1 cellular context compared by ENCODE assay signal in the genomic region with DNA sequence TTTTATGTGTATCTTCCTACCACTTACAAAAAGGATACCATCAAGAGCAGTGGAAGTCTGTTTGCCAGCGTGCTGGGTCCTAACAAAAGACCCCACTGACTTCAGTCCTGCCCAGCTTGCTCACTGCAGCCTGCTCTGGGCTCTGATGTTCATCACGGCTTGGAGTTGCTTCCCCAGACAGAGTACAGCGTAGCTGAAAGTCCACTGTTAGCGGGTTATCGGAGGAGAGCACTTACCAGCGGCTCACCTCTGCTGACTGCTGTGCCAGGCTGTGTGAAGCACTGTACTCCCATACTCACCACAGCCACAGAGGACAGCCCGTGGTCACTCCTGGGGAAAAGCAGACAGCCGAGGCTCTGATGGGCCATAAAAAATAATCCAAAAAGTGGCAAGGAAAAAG.
TF ChIP-seq lines count a peak whose summit lies in the region.

No MANE protein-coding gene starts in this region.

TF ChIP-seq in H1, 55 proteins besides CTCF, POLR2A, EP300 and RAD21:
- TF ChIP-seq ASH2L (IDR thresholded peaks at IDR 0.05; ENCODE audit: low read length) (no peak), SRF (IDR thresholded peaks at IDR 0.05; ENCODE audit: low read depth, low read length) (no peak), CBX8 (IDR thresholded peaks at IDR 0.05; ENCODE audit: borderline replicate concordance, low read depth, low read length) (no peak), JUND (IDR thresholded peaks at IDR 0.05; ENCODE audit: low read length) (no peak), TBP (IDR thresholded peaks at IDR 0.05; ENCODE audit: low read depth, low read length) (no peak), CBX5 (IDR thresholded peaks at IDR 0.05; ENCODE audit: low read depth, low read length) (no peak), SP4 (IDR thresholded peaks at IDR 0.05; ENCODE audit: low read length) (no peak), SIN3A (conservative IDR thresholded peaks at IDR 0.05 in 1 of 2, IDR thresholded peaks at IDR 0.05 in 1 of 2; ENCODE audit: low read depth in 1 of 2, low read length in 2 of 2) (no peak)
- TF ChIP-seq, protein P1, sequence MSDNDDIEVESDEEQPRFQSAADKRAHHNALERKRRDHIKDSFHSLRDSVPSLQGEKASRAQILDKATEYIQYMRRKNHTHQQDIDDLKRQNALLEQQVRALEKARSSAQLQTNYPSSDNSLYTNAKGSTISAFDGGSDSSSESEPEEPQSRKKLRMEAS (IDR thresholded peaks at IDR 0.05), result no peak
